Comparison of ENCODE assay signal across 8 cellular contexts in the genomic region with DNA sequence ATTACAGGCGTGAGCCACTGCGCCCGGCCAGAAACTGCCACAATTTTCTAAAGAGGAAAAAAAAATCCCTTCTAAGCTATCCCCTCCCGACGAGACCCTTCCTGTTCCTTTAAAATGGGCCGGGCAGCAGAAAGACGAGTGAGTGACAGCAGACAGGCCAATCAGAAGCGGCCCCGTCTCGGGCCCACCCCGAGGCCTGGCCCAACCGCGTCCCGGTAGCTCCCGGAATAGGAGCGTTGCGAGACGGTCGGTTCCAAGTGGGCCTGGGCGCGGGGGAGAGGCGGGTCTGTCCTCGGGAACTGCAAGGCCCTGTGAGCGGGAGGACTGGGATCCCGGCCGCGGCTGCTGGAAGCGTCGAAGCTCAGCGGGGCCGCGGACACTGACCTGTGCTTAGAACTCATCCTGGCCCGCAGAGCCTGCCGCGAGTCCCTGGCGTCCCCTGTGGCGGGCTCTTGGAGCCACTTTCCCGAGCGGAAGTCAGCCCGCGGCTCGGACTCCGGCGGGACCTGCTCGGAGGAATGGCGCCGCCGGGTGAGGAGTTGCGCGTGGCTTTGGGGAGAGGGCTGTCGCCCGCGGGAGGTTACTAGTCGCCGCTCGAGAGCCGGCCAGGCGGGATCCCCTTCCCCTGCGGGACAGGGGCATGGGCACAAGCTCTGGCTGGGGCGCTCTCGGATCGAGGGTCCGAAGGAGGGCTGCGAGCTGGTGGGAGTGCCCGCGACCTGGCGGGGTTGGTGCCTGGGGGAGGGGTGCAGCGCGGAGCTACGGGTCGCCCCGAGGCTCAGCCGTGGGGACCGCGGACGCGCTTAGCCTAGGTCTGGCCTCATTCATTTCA. TPM values are rescaled to one million over a fixed set of nuclear protein-coding genes. Genes with fewer than 3 reads are reported as not detected.
DNase-seq lines count a peak whose midpoint lies in the region; ATAC-seq and TF ChIP-seq lines count a peak whose summit lies in the region.

A gene (minus strand): TSS at position 710 of the 832 bp plus-strand sequence.
A gene (plus strand): TSS at position 492 of the 832 bp plus-strand sequence. CDS start 27 bp downstream, at position 519.

- no peaks in the 10 kb centered on the region for H3K9me3 Mint-ChIP-seq in HFFc6
- no peaks in the 10 kb centered on the region for H3K9me3 Mint-ChIP-seq in activated naive CD4-positive, alpha-beta T cell treated with anti-CD3 and anti-CD28 coated beads, Interleukin-2, amount 10 ng/mL, durations not matched to agents 7 days and 5 days

- H3K4me1 Mint-ChIP-seq in HFFc6 (ENCODE audit: low read depth): peaks cover 29% of the 10 kb centered on the region
- peaks cover 41% of the 10 kb centered on the region for H3K4me1 Mint-ChIP-seq in activated naive CD4-positive, alpha-beta T cell treated with anti-CD3 and anti-CD28 coated beads, Interleukin-2, amount 10 ng/mL, durations not matched to agents 7 days and 5 days

- peak within 1 kb of the TSS; percentile 72 to 99 (median 98) for H3K27ac ChIP-seq in gastroesophageal sphincter
- peak within 1 kb of the TSS; percentile 93 for H3K27ac ChIP-seq in neutrophil
- peak within 1 kb of the TSS; percentile 95 for H3K27ac ChIP-seq in substantia nigra (ENCODE audit: low read depth, low read length, poor library complexity, severe bottlenecking)

- CTCF ChIA-PET in activated naive CD4-positive, alpha-beta T cell treated with anti-CD3 and anti-CD28 coated beads, Interleukin-2, amount 10 ng/mL, durations not matched to agents 7 days and 5 days (lab: Charles Lee): interaction anchor here (1.7 to 4.0 kb wide), 4 partner anchors 11 to 84 kb away, joined by 7 to 23 read pairs (median 14); a partner anchor contains a TSS

- H3K36me3 Mint-ChIP-seq in HFFc6 (ENCODE audit: low read depth): peaks cover 11% of the 10 kb centered on the region; the same call in 1 of the 2 replicates
- peaks cover 17% of the 10 kb centered on the region for H3K36me3 Mint-ChIP-seq in activated naive CD4-positive, alpha-beta T cell treated with anti-CD3 and anti-CD28 coated beads, Interleukin-2, amount 10 ng/mL, durations not matched to agents 7 days and 5 days

- TF ChIP-seq EP300 in gastroesophageal sphincter (IDR thresholded peaks at IDR 0.05): no peak

- H3K9me3 ChIP-seq in gastroesophageal sphincter (no peaks in the 10 kb centered on the region), neutrophil (no peaks in the 10 kb centered on the region)

- in situ Hi-C loops in SK-MEL-5 (cut with HindIII; ENCODE audit: low pct_unique_long_range_greater_than_20kb, low sequenced_read_pairs): no loop called here

- no CpG with 5 or more reads among the region's 77 CpGs for WGBS in gastroesophageal sphincter (ENCODE audit: low coverage in 1 of 2), 2 donors

- no peaks in the 10 kb centered on the region for H3K27me3 ChIP-seq in gastroesophageal sphincter
- no peaks in the 10 kb centered on the region for H3K27me3 ChIP-seq in neutrophil

- DNase-seq in GM04504 (ENCODE audit: low read depth) (peak; percentile 96), HFFc6 (peak; percentile 98), NAMALWA (ENCODE audit: low spot score) (peak; percentile 96), SK-MEL-5 (ENCODE audit: low read depth, low spot score) (peak; percentile 98), substantia nigra (lab: John Stamatoyannopoulos, UW) (peak; percentile 79 to 99 (median 96))
- peak; percentile 98 for DNase-seq in activated naive CD4-positive, alpha-beta T cell treated with anti-CD3 and anti-CD28 coated beads, Interleukin-2, amount 10 ng/mL, durations not matched to agents 7 days and 5 days

- H3K4me3 Mint-ChIP-seq in HFFc6: peak within 1 kb of the TSS; percentile 89
- peak within 1 kb of the TSS; percentile 92 for H3K4me3 Mint-ChIP-seq in activated naive CD4-positive, alpha-beta T cell treated with anti-CD3 and anti-CD28 coated beads, Interleukin-2, amount 10 ng/mL, durations not matched to agents 7 days and 5 days

- peaks cover 0 to 9% of the 10 kb centered on the region in 2 donors for H3K36me3 ChIP-seq in gastroesophageal sphincter
- peaks cover 4% of the 10 kb centered on the region for H3K36me3 ChIP-seq in neutrophil

- peak within 1 kb of the TSS; percentile 99 for H3K27ac Mint-ChIP-seq in HFFc6
- H3K27ac Mint-ChIP-seq in activated naive CD4-positive, alpha-beta T cell treated with anti-CD3 and anti-CD28 coated beads, Interleukin-2, amount 10 ng/mL, durations not matched to agents 7 days and 5 days: peak within 1 kb of the TSS; percentile 96

- peak; percentile 41 to 45 for TF ChIP-seq POLR2A in gastroesophageal sphincter (IDR thresholded peaks at IDR 0.05)

- ATAC-seq in gastroesophageal sphincter: peak; percentile 99

- H3K27me3 Mint-ChIP-seq in HFFc6 (ENCODE audit: insufficient read depth): peaks cover 1% of the 10 kb centered on the region; the same call in 1 of the 2 replicates
- H3K27me3 Mint-ChIP-seq in activated naive CD4-positive, alpha-beta T cell treated with anti-CD3 and anti-CD28 coated beads, Interleukin-2, amount 10 ng/mL, durations not matched to agents 7 days and 5 days: no peaks in the 10 kb centered on the region

- H3K4me1 ChIP-seq in gastroesophageal sphincter (peaks cover 0 to 61% (median 16%) of the 10 kb centered on the region in 3 donors), neutrophil (ENCODE audit: control insufficient read depth in 1 of 2, insufficient read depth in 1 of 2, low read depth in 1 of 2, low read length in 1 of 2) (peaks cover 21 to 24% of the 10 kb centered on the region in 2 experiments)

- TF ChIP-seq CTCF in HFFc6 (IDR thresholded peaks at IDR 0.05) (peak; percentile 23; the same call in 1 of the 2 replicates), gastroesophageal sphincter (IDR thresholded peaks at IDR 0.05) (peak in 1 of 4 experiments; percentile 33), neutrophil (IDR thresholded peaks at IDR 0.05) (peak; percentile 50)

- H3K4me3 ChIP-seq in gastroesophageal sphincter: peak within 1 kb of the TSS; percentile 82 to 85
- peak within 1 kb of the TSS; percentile 88 to 96 for H3K4me3 ChIP-seq in neutrophil (ENCODE audit: low read depth in 1 of 2, low read length in 1 of 2)

RNA-seq across cellular contexts. Expression of the first gene that starts in this region (rescaled TPM):
- 1 to 10 TPM; 1.3 to 1.9 (median 1.6) TPM for total RNA-seq in HFFc6 (2021; fragmentation: NEBNext Ultra II Directional; extraction: Animal tissue kit (Norgen Biotek cat#: 25700))
- 2.9 and 8.2 TPM in 2 replicates for total RNA-seq in SK-MEL-5 (2014; rRNA removed; shearing (Covaris generic))
- 0.79 and 4.3 TPM in 2 replicates for polyA plus RNA-seq in SK-MEL-5 (2015; cell fraction: cytosol; rRNA removed)
- polyA plus RNA-seq in SK-MEL-5 (2015; cell fraction: nucleus; rRNA removed): 5.3 and 5.5 TPM in 2 replicates
- total RNA-seq in gastroesophageal sphincter: 1 to 10 TPM; 1.6 to 6.2 (median 3.2) TPM

RNA-seq across cellular contexts. Expression of the second gene that starts in this region (rescaled TPM):
- 100 to 1,000 TPM; 261 to 304 (median 270) TPM for total RNA-seq in HFFc6 (2021; fragmentation: NEBNext Ultra II Directional; extraction: Animal tissue kit (Norgen Biotek cat#: 25700))
- 628 and 702 TPM in 2 replicates for total RNA-seq in SK-MEL-5 (2014; rRNA removed; shearing (Covaris generic))
- 671 and 790 TPM in 2 replicates for polyA plus RNA-seq in SK-MEL-5 (2015; cell fraction: cytosol; rRNA removed)
- 187 and 199 TPM in 2 replicates for polyA plus RNA-seq in SK-MEL-5 (2015; cell fraction: nucleus; rRNA removed)
- 100 to 1,000 TPM in 3 of 4 donors, 10 to 100 TPM in 1; 86.7 to 114 (median 110) TPM for total RNA-seq in gastroesophageal sphincter

Comparison
In these comparisons a context has a peak if more than half of its experiments do, and no peak if none do; other contexts are left out.
1. Peak in every context shown above with its lines: DNase-seq, ATAC-seq, H3K4me3 ChIP-seq and H3K27ac ChIP-seq.